2 cellular contexts compared by ENCODE assay signal in the genomic region with DNA sequence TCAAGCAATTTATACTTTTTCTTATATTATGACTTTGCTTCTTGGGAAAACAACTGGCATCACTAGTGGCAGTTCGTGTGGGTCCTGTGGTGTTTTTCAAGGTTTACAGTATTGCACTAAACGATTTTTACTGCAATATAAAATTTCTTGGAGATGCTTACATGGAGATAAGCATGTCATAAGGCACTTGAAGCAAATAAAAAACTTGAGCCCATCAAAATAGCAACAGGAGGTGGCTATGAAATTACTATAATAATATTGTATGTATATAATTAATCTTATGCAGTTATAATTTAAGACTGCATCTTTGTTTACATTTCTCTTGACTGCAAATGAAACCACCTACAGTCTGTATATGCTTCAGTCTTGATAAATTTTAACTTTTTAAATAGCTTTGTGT.
TF ChIP-seq lines count a peak whose summit lies in the region.

No MANE protein-coding gene starts in this region.

TF ChIP-seq in HEK293, 187 proteins besides CTCF, POLR2A, EP300 and RAD21 (continued from another document and continues in another):
- peak; percentile 89 for TF ChIP-seq SP7 (tag by site-specific recombination; IDR thresholded peaks at IDR 0.05)
- peak; percentile 59; the same call in 1 of the 2 replicates for TF ChIP-seq YY1 (tag by site-specific recombination; IDR thresholded peaks at IDR 0.05)
- no peak for TF ChIP-seq YY2 (tag by site-specific recombination; IDR thresholded peaks at IDR 0.05)
- TF ChIP-seq FEZF1 (tag by site-specific recombination; IDR thresholded peaks at IDR 0.05): peak; percentile 59; the same call in 1 of the 2 replicates
- TF ChIP-seq ZNF596 (tag by site-specific recombination; IDR thresholded peaks at IDR 0.05): peak; percentile 40; the same call in 1 of the 2 replicates
- TF ChIP-seq GLI2 (tag by site-specific recombination; IDR thresholded peaks at IDR 0.05; ENCODE audit: borderline replicate concordance, low read depth): peak; percentile 85
- peak; percentile 70; the same call in 1 of the 2 replicates for TF ChIP-seq BCL11A (tag by site-specific recombination; IDR thresholded peaks at IDR 0.05; ENCODE audit: low read depth)
- TF ChIP-seq, protein P1, sequence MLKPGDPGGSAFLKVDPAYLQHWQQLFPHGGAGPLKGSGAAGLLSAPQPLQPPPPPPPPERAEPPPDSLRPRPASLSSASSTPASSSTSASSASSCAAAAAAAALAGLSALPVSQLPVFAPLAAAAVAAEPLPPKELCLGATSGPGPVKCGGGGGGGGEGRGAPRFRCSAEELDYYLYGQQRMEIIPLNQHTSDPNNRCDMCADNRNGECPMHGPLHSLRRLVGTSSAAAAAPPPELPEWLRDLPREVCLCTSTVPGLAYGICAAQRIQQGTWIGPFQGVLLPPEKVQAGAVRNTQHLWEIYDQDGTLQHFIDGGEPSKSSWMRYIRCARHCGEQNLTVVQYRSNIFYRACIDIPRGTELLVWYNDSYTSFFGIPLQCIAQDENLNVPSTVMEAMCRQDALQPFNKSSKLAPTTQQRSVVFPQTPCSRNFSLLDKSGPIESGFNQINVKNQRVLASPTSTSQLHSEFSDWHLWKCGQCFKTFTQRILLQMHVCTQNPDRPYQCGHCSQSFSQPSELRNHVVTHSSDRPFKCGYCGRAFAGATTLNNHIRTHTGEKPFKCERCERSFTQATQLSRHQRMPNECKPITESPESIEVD (tag by site-specific recombination; IDR thresholded peaks at IDR 0.05): peak; percentile 98
- TF ChIP-seq, protein P2, sequence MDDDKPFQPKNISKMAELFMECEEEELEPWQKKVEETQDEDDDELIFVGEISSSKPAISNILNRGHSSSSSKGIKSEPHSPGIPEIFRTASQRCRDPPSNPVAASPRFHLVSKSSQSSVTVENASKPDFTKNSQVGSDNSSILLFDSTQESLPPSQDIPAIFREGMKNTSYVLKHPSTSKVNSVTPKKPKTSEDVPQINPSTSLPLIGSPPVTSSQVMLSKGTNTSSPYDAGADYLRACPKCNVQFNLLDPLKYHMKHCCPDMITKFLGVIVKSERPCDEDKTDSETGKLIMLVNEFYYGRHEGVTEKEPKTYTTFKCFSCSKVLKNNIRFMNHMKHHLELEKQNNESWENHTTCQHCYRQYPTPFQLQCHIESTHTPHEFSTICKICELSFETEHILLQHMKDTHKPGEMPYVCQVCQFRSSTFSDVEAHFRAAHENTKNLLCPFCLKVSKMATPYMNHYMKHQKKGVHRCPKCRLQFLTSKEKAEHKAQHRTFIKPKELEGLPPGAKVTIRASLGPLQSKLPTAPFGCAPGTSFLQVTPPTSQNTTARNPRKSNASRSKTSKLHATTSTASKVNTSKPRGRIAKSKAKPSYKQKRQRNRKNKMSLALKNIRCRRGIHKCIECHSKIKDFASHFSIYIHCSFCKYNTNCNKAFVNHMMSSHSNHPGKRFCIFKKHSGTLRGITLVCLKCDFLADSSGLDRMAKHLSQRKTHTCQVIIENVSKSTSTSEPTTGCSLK (tag by site-specific recombination; IDR thresholded peaks at IDR 0.05): no peak
- peak; percentile 87 for TF ChIP-seq BCL11B (tag by site-specific recombination; IDR thresholded peaks at IDR 0.05; ENCODE audit: low read depth)
- TF ChIP-seq, protein P3, sequence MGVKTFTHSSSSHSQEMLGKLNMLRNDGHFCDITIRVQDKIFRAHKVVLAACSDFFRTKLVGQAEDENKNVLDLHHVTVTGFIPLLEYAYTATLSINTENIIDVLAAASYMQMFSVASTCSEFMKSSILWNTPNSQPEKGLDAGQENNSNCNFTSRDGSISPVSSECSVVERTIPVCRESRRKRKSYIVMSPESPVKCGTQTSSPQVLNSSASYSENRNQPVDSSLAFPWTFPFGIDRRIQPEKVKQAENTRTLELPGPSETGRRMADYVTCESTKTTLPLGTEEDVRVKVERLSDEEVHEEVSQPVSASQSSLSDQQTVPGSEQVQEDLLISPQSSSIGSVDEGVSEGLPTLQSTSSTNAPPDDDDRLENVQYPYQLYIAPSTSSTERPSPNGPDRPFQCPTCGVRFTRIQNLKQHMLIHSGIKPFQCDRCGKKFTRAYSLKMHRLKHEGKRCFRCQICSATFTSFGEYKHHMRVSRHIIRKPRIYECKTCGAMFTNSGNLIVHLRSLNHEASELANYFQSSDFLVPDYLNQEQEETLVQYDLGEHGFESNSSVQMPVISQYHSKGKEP (tag by site-specific recombination; IDR thresholded peaks at IDR 0.05): peak; percentile 77
- TF ChIP-seq ZNF561 (tag by site-specific recombination; IDR thresholded peaks at IDR 0.05; ENCODE audit: borderline replicate concordance): peak; percentile 83; the same call in 1 of the 2 replicates
- TF ChIP-seq ZNF132 (tag by site-specific recombination; IDR thresholded peaks at IDR 0.05; ENCODE audit: borderline replicate concordance): no peak
- TF ChIP-seq IKZF3 (tag by site-specific recombination; IDR thresholded peaks at IDR 0.05): peak; percentile 84
- TF ChIP-seq, protein P4, sequence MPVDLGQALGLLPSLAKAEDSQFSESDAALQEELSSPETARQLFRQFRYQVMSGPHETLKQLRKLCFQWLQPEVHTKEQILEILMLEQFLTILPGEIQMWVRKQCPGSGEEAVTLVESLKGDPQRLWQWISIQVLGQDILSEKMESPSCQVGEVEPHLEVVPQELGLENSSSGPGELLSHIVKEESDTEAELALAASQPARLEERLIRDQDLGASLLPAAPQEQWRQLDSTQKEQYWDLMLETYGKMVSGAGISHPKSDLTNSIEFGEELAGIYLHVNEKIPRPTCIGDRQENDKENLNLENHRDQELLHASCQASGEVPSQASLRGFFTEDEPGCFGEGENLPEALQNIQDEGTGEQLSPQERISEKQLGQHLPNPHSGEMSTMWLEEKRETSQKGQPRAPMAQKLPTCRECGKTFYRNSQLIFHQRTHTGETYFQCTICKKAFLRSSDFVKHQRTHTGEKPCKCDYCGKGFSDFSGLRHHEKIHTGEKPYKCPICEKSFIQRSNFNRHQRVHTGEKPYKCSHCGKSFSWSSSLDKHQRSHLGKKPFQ (tag by site-specific recombination; IDR thresholded peaks at IDR 0.05): 0 out of 2 replicates have a peak, but pooled peaks have one; percentile 41
- 0 out of 2 replicates have a peak, but pooled peaks have one; percentile 26 for TF ChIP-seq GLIS1 (tag by site-specific recombination; IDR thresholded peaks at IDR 0.05)
- TF ChIP-seq OVOL3 (tag by site-specific recombination; IDR thresholded peaks at IDR 0.05): no peak
- TF ChIP-seq ZNF10 (tag by site-specific recombination; IDR thresholded peaks at IDR 0.05): 0 out of 2 replicates have a peak, but pooled peaks have one; percentile 21
- TF ChIP-seq ZNF837 (tag by site-specific recombination; IDR thresholded peaks at IDR 0.05): no peak
- TF ChIP-seq ZBTB8A (tag by site-specific recombination; IDR thresholded peaks at IDR 0.05): peak; percentile 59
- TF ChIP-seq KLF7 (tag by site-specific recombination; IDR thresholded peaks at IDR 0.05; ENCODE audit: borderline replicate concordance): no peak
- TF ChIP-seq OSR2 (tag by site-specific recombination; IDR thresholded peaks at IDR 0.05): peak; percentile 85
- TF ChIP-seq TCF7L2 (IDR thresholded peaks at IDR 0.05; ENCODE audit: borderline replicate concordance, low read depth, low read length): no peak
- peak; percentile 56 for TF ChIP-seq KLF10 (tag by site-specific recombination; IDR thresholded peaks at IDR 0.05)

TF ChIP-seq in GM23338, 12 proteins besides CTCF, POLR2A, EP300 and RAD21 (continued from another document):
- TF ChIP-seq, protein P5, sequence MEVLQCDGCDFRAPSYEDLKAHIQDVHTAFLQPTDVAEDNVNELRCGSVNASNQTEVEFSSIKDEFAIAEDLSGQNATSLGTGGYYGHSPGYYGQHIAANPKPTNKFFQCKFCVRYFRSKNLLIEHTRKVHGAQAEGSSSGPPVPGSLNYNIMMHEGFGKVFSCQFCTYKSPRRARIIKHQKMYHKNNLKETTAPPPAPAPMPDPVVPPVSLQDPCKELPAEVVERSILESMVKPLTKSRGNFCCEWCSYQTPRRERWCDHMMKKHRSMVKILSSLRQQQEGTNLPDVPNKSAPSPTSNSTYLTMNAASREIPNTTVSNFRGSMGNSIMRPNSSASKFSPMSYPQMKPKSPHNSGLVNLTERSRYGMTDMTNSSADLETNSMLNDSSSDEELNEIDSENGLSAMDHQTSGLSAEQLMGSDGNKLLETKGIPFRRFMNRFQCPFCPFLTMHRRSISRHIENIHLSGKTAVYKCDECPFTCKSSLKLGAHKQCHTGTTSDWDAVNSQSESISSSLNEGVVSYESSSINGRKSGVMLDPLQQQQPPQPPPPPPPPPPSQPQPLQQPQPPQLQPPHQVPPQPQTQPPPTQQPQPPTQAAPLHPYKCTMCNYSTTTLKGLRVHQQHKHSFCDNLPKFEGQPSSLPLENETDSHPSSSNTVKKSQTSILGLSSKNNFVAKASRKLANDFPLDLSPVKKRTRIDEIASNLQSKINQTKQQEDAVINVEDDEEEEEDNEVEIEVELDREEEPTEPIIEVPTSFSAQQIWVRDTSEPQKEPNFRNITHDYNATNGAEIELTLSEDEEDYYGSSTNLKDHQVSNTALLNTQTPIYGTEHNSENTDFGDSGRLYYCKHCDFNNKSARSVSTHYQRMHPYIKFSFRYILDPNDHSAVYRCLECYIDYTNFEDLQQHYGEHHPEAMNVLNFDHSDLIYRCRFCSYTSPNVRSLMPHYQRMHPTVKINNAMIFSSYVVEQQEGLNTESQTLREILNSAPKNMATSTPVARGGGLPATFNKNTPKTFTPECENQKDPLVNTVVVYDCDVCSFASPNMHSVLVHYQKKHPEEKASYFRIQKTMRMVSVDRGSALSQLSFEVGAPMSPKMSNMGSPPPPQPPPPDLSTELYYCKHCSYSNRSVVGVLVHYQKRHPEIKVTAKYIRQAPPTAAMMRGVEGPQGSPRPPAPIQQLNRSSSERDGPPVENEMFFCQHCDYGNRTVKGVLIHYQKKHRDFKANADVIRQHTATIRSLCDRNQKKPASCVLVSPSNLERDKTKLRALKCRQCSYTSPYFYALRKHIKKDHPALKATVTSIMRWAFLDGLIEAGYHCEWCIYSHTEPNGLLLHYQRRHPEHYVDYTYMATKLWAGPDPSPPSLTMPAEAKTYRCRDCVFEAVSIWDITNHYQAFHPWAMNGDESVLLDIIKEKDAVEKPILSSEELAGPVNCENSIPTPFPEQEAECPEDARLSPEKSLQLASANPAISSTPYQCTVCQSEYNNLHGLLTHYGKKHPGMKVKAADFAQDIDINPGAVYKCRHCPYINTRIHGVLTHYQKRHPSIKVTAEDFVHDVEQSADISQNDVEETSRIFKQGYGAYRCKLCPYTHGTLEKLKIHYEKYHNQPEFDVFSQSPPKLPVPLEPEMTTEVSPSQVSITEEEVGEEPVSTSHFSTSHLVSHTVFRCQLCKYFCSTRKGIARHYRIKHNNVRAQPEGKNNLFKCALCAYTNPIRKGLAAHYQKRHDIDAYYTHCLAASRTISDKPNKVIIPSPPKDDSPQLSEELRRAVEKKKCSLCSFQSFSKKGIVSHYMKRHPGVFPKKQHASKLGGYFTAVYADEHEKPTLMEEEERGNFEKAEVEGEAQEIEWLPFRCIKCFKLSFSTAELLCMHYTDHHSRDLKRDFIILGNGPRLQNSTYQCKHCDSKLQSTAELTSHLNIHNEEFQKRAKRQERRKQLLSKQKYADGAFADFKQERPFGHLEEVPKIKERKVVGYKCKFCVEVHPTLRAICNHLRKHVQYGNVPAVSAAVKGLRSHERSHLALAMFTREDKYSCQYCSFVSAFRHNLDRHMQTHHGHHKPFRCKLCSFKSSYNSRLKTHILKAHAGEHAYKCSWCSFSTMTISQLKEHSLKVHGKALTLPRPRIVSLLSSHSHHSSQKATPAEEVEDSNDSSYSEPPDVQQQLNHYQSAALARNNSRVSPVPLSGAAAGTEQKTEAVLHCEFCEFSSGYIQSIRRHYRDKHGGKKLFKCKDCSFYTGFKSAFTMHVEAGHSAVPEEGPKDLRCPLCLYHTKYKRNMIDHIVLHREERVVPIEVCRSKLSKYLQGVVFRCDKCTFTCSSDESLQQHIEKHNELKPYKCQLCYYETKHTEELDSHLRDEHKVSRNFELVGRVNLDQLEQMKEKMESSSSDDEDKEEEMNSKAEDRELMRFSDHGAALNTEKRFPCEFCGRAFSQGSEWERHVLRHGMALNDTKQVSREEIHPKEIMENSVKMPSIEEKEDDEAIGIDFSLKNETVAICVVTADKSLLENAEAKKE (CRISPR knock-in tag; IDR thresholded peaks at IDR 0.05): no peak
- no peak for TF ChIP-seq CREB1 (CRISPR knock-in tag; IDR thresholded peaks at IDR 0.05; ENCODE audit: low read depth)
- TF ChIP-seq STAT1 (IDR thresholded peaks at IDR 0.05; ENCODE audit: unreplicated experiment): no peak
